In genomic region chr13:44300895-44301638, GRCh38 we compare ENCODE assay signal across 1 cellular context.
TF ChIP-seq lines count a peak whose summit lies in the region.

No MANE protein-coding gene starts in this region.

TF ChIP-seq in SK-N-SH, 30 proteins besides CTCF, POLR2A, EP300 and RAD21 (continued from another document):
- no peak for TF ChIP-seq USF2 (IDR thresholded peaks at IDR 0.05; ENCODE audit: borderline replicate concordance, low read depth, low read length)
- no peak for TF ChIP-seq TAF1 (IDR thresholded peaks at IDR 0.05; ENCODE audit: borderline replicate concordance, low read depth, low read length)
- no peak for TF ChIP-seq GABPA (IDR thresholded peaks at IDR 0.05; ENCODE audit: low read depth)
- TF ChIP-seq TEAD4 (IDR thresholded peaks at IDR 0.05; ENCODE audit: borderline replicate concordance, insufficient read depth): peak; percentile 74; the same call in 1 of the 2 replicates
- TF ChIP-seq MEF2A (IDR thresholded peaks at IDR 0.05; ENCODE audit: borderline replicate concordance, low read depth): peak; percentile 27; the same call in 1 of the 2 replicates
- TF ChIP-seq FOSL2 (IDR thresholded peaks at IDR 0.05; ENCODE audit: borderline replicate concordance, low read depth): peak; percentile 44
- no peak for TF ChIP-seq GATA2 (CRISPR knock-in tag; IDR thresholded peaks at IDR 0.05)
- TF ChIP-seq FOXM1 (IDR thresholded peaks at IDR 0.05; ENCODE audit: low read depth): peak; percentile 35; the same call in 1 of the 2 replicates
- 0 out of 2 replicates have a peak, but pooled peaks have one; percentile 18 for TF ChIP-seq RXRA (IDR thresholded peaks at IDR 0.05; ENCODE audit: borderline replicate concordance, low read depth)
- no peak for TF ChIP-seq RCOR1 (IDR thresholded peaks at IDR 0.05; ENCODE audit: low read length)
- TF ChIP-seq EZH2phosphoT487 (IDR thresholded peaks at IDR 0.05; ENCODE audit: borderline replicate concordance, low read depth): no peak
- no peak for TF ChIP-seq NRF1 (IDR thresholded peaks at IDR 0.05; ENCODE audit: low read depth, low read length)
- no peak for TF ChIP-seq MXI1 (IDR thresholded peaks at IDR 0.05; ENCODE audit: low read depth, low read length)
- TF ChIP-seq ZBTB33 (IDR thresholded peaks at IDR 0.05; ENCODE audit: borderline replicate concordance, low read depth): peak; percentile 22; the same call in 1 of the 2 replicates
- TF ChIP-seq FOXJ3 (CRISPR knock-in tag; IDR thresholded peaks at IDR 0.05): no peak
- no peak for TF ChIP-seq ELF1 (IDR thresholded peaks at IDR 0.05)
- no peak for TF ChIP-seq SIN3A (IDR thresholded peaks at IDR 0.05; ENCODE audit: borderline replicate concordance, low read depth, low read length)
- peak; percentile 43 for TF ChIP-seq PBX3 (IDR thresholded peaks at IDR 0.05)
